In the genomic region with DNA sequence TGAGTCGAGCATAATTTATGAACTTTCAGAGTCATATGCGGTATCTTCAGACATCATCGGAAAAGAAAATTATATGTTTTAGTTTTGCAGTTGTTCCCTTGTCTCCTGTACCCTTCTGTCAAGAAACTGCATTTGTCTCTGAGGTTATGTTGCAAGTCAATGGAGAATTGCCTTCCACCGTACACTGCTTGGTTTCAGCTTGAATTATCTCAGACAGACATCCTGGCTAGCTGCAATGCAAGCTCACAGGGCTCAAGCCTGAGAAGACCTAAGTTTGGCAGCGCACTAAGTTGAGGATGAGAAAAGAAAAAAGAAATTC, we compare ENCODE assay signal across 26 cellular contexts.
A peak's percentile ranks its signal among the peaks of the same experiment; 100 is the strongest.
DNase-seq lines count a peak whose midpoint lies in the region; ATAC-seq and TF ChIP-seq lines count a peak whose summit lies in the region.
"Had no signal": no experiment of that assay in that cellular context is flagged by ENCODE, and none has a peak within 500 bp of the region (broad histone marks: within the 10 kb centered on the region; RNA-seq: fewer than 3 reads in every experiment).

No MANE protein-coding gene starts in this region.

- peaks cover 6% of the 10 kb centered on the region for H3K4me1 ChIP-seq in right cardiac atrium (ENCODE audit: control insufficient read depth, insufficient read depth, low read length)
- peaks cover 12% of the 10 kb centered on the region for H3K4me1 ChIP-seq in lower lobe of right lung

- no peak overlapping the region for H3K4me3 ChIP-seq in right cardiac atrium (ENCODE audit: low read length)
- H3K4me3 ChIP-seq in epithelial cell of proximal tubule (ENCODE audit: low read depth, low read length), result peak overlapping the region; percentile 29
- no peak overlapping the region for H3K4me3 ChIP-seq in lower lobe of right lung
- H3K4me3 ChIP-seq: PC-9, transverse colon had no signal

- H3K27me3 ChIP-seq in right cardiac atrium (ENCODE audit: control insufficient read depth, insufficient read depth) (no peaks in the 10 kb centered on the region), lower lobe of right lung (ENCODE audit: low read depth) (no peaks in the 10 kb centered on the region)
- H3K27me3 ChIP-seq: transverse colon had no signal

- H3K27ac ChIP-seq in right cardiac atrium (ENCODE audit: low read length) (peak overlapping the region; percentile 38), lower lobe of right lung (no peak overlapping the region)
- H3K27ac ChIP-seq: PC-9, transverse colon had no signal

- no peaks in the 10 kb centered on the region for H3K4me1 Mint-ChIP-seq in stimulated activated naive CD8-positive, alpha-beta T cell treated with anti-CD3 and anti-CD28 coated beads, Interleukin-15, amount 100 ng/mL, for 72 hours
- H3K4me1 Mint-ChIP-seq: activated naive CD4-positive, alpha-beta T cell treated with anti-CD3 and anti-CD28 coated beads, Interleukin-2, amount 50 U/mL, for 24 hours; activated T-helper 17 cell treated with anti-CD3 and anti-CD28 coated beads, Interleukin-2, amount 50 U/mL, for 72 hours; IgD-negative memory B cell had no signal

- DNase-seq in right cardiac atrium (no peak), left ventricle myocardium superior (no peak), epithelial cell of proximal tubule (ENCODE audit: low read depth) (no peak), midbrain (lab: John Stamatoyannopoulos, UW) (peak; percentile 25), lower lobe of right lung (no peak)
- DNase-seq in stimulated activated naive CD8-positive, alpha-beta T cell treated with anti-CD3 and anti-CD28 coated beads, Interleukin-15, amount 100 ng/mL, for 72 hours, result no peak
- no peak for DNase-seq in effector CD8-positive, alpha-beta T cell (lab: John Stamatoyannopoulos, UW)
- no peak for DNase-seq in activated T-cell treated with anti-CD3 and anti-CD28 coated beads, Interleukin-2, amount 50 U/mL, for 48 hours
- DNase-seq: activated CD4-positive, alpha-beta memory T cell treated with anti-CD3 and anti-CD28 coated beads for 36 hours; activated CD4-positive, CD25-positive, alpha-beta regulatory T cell treated with anti-CD3 and anti-CD28 coated beads, Interleukin-2, amount 50 U/mL, for 72 hours; activated CD8-positive, alpha-beta memory T cell treated with anti-CD3 and anti-CD28 coated beads, Interleukin-2, amount 50 U/mL, for 48 hours; central memory CD4-positive, alpha-beta T cell; hippocampal formation; NCI-H1105; NCI-H187 treated with DMSO at 0.1 percent for 48 hours; PC-9; posterior cingulate gyrus; SHP77 treated with DMSO at 0.1 percent for 48 hours; SW 1271; T-helper 9 cell; transverse colon had no signal

- no peaks in the 10 kb centered on the region for H3K9me3 ChIP-seq in right cardiac atrium (ENCODE audit: control insufficient read depth, low read length)
- H3K9me3 ChIP-seq in lower lobe of right lung, result no peaks in the 10 kb centered on the region
- H3K9me3 ChIP-seq: transverse colon had no signal

- no peaks in the 10 kb centered on the region for H3K27me3 Mint-ChIP-seq in stimulated activated naive CD8-positive, alpha-beta T cell treated with anti-CD3 and anti-CD28 coated beads, Interleukin-15, amount 100 ng/mL, for 72 hours
- H3K27me3 Mint-ChIP-seq: activated CD4-positive, alpha-beta memory T cell treated with anti-CD3 and anti-CD28 coated beads for 36 hours; activated naive CD4-positive, alpha-beta T cell treated with anti-CD3 and anti-CD28 coated beads, Interleukin-2, amount 50 U/mL, for 24 hours; dendritic cell treated with granulocyte-macrophage colony-stimulating factor and Interleukin-4, amounts not matched to agents 40 ng/mL and 50 ng/mL, for 4 days had no signal

- no peak overlapping the region for H3K4me3 Mint-ChIP-seq in stimulated activated naive CD8-positive, alpha-beta T cell treated with anti-CD3 and anti-CD28 coated beads, Interleukin-15, amount 100 ng/mL, for 72 hours
- H3K4me3 Mint-ChIP-seq: activated CD4-positive, alpha-beta memory T cell treated with anti-CD3 and anti-CD28 coated beads for 36 hours; activated naive CD4-positive, alpha-beta T cell treated with anti-CD3 and anti-CD28 coated beads, Interleukin-2, amount 50 U/mL, for 24 hours; activated T-helper 17 cell treated with anti-CD3 and anti-CD28 coated beads, Interleukin-2, amount 50 U/mL, for 72 hours; dendritic cell treated with granulocyte-macrophage colony-stimulating factor and Interleukin-4, amounts not matched to agents 40 ng/mL and 50 ng/mL, for 4 days; IgD-negative memory B cell; stimulated activated naive CD8-positive, alpha-beta T cell treated with anti-CD3 and anti-CD28 coated beads, Interleukin-15, Interleukin-2, amounts not matched to agents 100 ng/mL and 50 ng/mL, for 24 hours had no signal

- ATAC-seq in right cardiac atrium (peak in 1 of 2 donors; percentile 28), left ventricle myocardium superior (no peak), lower lobe of right lung (no peak)
- ATAC-seq in stimulated activated naive CD8-positive, alpha-beta T cell treated with anti-CD3 and anti-CD28 coated beads, Interleukin-15, amount 100 ng/mL, for 72 hours, result no peak
- ATAC-seq: activated T-helper 17 cell treated with anti-CD3 and anti-CD28 coated beads, Interleukin-2, amount 50 U/mL, for 72 hours had no signal

- no peak overlapping the region for H3K27ac Mint-ChIP-seq in stimulated activated naive CD8-positive, alpha-beta T cell treated with anti-CD3 and anti-CD28 coated beads, Interleukin-15, amount 100 ng/mL, for 72 hours
- H3K27ac Mint-ChIP-seq: activated CD4-positive, alpha-beta memory T cell treated with anti-CD3 and anti-CD28 coated beads for 36 hours; activated naive CD4-positive, alpha-beta T cell treated with anti-CD3 and anti-CD28 coated beads, Interleukin-2, amount 50 U/mL, for 24 hours; activated T-helper 17 cell treated with anti-CD3 and anti-CD28 coated beads, Interleukin-2, amount 50 U/mL, for 72 hours; dendritic cell treated with granulocyte-macrophage colony-stimulating factor and Interleukin-4, amounts not matched to agents 40 ng/mL and 50 ng/mL, for 4 days; IgD-negative memory B cell; stimulated activated naive CD8-positive, alpha-beta T cell treated with anti-CD3 and anti-CD28 coated beads, Interleukin-15, Interleukin-2, amounts not matched to agents 100 ng/mL and 50 ng/mL, for 24 hours had no signal

- 85% methylated on average over 5 of the region's 5 CpGs for WGBS in right cardiac atrium

- H3K36me3 ChIP-seq in lower lobe of right lung, result no peaks in the 10 kb centered on the region
- H3K36me3 ChIP-seq: transverse colon had no signal

- H3K9me3 Mint-ChIP-seq in stimulated activated naive CD8-positive, alpha-beta T cell treated with anti-CD3 and anti-CD28 coated beads, Interleukin-15, amount 100 ng/mL, for 72 hours, result no peaks in the 10 kb centered on the region
- H3K9me3 Mint-ChIP-seq: activated CD4-positive, alpha-beta memory T cell treated with anti-CD3 and anti-CD28 coated beads for 36 hours; activated naive CD4-positive, alpha-beta T cell treated with anti-CD3 and anti-CD28 coated beads, Interleukin-2, amount 50 U/mL, for 24 hours; activated T-helper 17 cell treated with anti-CD3 and anti-CD28 coated beads, Interleukin-2, amount 50 U/mL, for 72 hours; dendritic cell treated with granulocyte-macrophage colony-stimulating factor and Interleukin-4, amounts not matched to agents 40 ng/mL and 50 ng/mL, for 4 days; IgD-negative memory B cell; stimulated activated naive CD8-positive, alpha-beta T cell treated with anti-CD3 and anti-CD28 coated beads, Interleukin-15, Interleukin-2, amounts not matched to agents 100 ng/mL and 50 ng/mL, for 24 hours had no signal

- intact Hi-C loops in right cardiac atrium (cut with DNase I) (loop anchor here in 1 of 4 donors (10.0 kb wide), 1 partner anchor 54 kb away; no protein-coding TSS in a partner anchor), left ventricle myocardium superior (cut with micrococcal nuclease) (no loop called here), lower lobe of right lung (cut with DNase I) (no loop called here)

- TF ChIP-seq CTCF in epithelial cell of proximal tubule (conservative IDR thresholded peaks at IDR 0.05; ENCODE audit: low read depth, low read length) (no peak), lower lobe of right lung (IDR thresholded peaks at IDR 0.05) (no peak)
